In genomic region chr1:94648225-94649007, GRCh38 we compare ENCODE assay signal across 1 cellular context.
A peak's percentile ranks its signal among the peaks of the same experiment; 100 is the strongest.
TF ChIP-seq lines count a peak whose summit lies in the region.

No MANE protein-coding gene starts in this region.

TF ChIP-seq in K562, 482 proteins besides CTCF, POLR2A, EP300 and RAD21 (continued from another document):
- peak in 1 of 2 experiments; percentile 73; a peak in 1 of 4 replicates for TF ChIP-seq ZMIZ1 (IDR thresholded peaks at IDR 0.05; ENCODE audit: low read depth in 2 of 2, low read length in 2 of 2)
- TF ChIP-seq MXI1 (IDR thresholded peaks at IDR 0.05; ENCODE audit: low read depth, low read length) = no peak
- TF ChIP-seq BMI1 (IDR thresholded peaks at IDR 0.05; ENCODE audit: low read length) = no peak
- TF ChIP-seq TAL1 (IDR thresholded peaks at IDR 0.05) = peak; percentile 81
- no peak for TF ChIP-seq KDM2B (CRISPR knock-in tag; IDR thresholded peaks at IDR 0.05)
- no peak for TF ChIP-seq YBX1 (IDR thresholded peaks at IDR 0.05)
- peak; percentile 35; the same call in 1 of the 2 replicates for TF ChIP-seq SOX6 (IDR thresholded peaks at IDR 0.05)
